In the genomic region with DNA sequence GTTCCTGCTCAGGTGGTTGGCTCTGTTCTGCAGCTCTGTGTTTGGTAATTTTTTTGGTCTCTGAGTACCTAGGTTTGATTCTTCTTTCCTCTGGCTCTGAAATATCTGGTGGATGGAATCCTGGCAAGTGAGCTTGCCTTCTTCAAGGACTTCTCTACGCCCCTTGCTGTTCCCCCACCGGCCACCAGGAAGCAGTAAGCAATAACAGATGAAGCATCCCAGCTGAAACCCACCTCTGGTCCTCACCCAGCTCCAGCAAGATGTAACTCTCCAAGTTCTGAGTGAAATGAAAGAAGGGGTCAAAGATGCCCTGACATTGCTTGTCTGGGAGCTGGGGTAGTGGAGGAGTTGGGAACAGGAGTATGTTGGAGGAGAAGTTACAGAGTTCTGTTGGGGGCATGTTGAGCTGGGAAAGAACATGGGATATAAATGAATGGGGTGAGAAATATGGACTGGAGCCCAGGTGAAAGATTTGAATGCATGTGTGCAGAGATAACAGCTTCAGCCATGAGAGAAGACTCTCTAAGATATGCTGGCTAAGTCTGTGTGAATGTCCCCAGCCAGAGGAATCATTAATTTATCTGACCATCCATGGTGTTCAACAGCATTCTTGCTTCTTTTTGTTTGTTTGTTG, we compare ENCODE assay signal across 8 cellular contexts. TPM values are rescaled to one million over a fixed set of nuclear protein-coding genes. Genes with fewer than 3 reads are reported as not detected.
A peak's percentile ranks its signal among the peaks of the same experiment; 100 is the strongest.
DNase-seq lines count a peak whose midpoint lies in the region; ATAC-seq, FAIRE-seq and TF ChIP-seq lines count a peak whose summit lies in the region.

No MANE protein-coding gene starts in this region.

- H2AFZ ChIP-seq in GM23338: no peak overlapping the region

- H3K36me3 ChIP-seq in GM23338 (ENCODE audit: insufficient read depth): no peaks in the 10 kb centered on the region
- no peaks in the 10 kb centered on the region for H3K36me3 ChIP-seq in RWPE2 (ENCODE audit: low read depth)
- H3K36me3 ChIP-seq in bronchial epithelial cell (ENCODE audit: control insufficient read depth, insufficient read depth, low read length): no peaks in the 10 kb centered on the region
- H3K36me3 ChIP-seq in colonic mucosa: no peaks in the 10 kb centered on the region

- H3K4me3 Mint-ChIP-seq in GM23338 (no peak overlapping the region), naive B cell (no peak overlapping the region)

- intact Hi-C loops in colonic mucosa (cut with DNase I): no loop called here

- H3K9me2 ChIP-seq in GM23338 (ENCODE audit: insufficient read depth): no peaks in the 10 kb centered on the region

- TF ChIP-seq CTCF in GM23338 (conservative IDR thresholded peaks at IDR 0.05; ENCODE audit: low read depth in 2 of 2) (peak; percentile 89 to 92), RWPE2 (IDR thresholded peaks at IDR 0.05; ENCODE audit: poor library complexity, severe bottlenecking) (peak; percentile 41), bronchial epithelial cell (IDR thresholded peaks at IDR 0.05; ENCODE audit: insufficient read depth, low read length, severe bottlenecking) (peak; percentile 27), colonic mucosa (IDR thresholded peaks at IDR 0.05) (no peak)

- H3K79me2 ChIP-seq in GM23338 (replicated peaks; ENCODE audit: insufficient read depth): no peaks in the 10 kb centered on the region

- no peaks in the 10 kb centered on the region for H4K20me1 ChIP-seq in GM23338 (replicated peaks; ENCODE audit: insufficient read depth)

- H3K4me3 ChIP-seq in GM23338 (no peak overlapping the region), RWPE2 (ENCODE audit: severe bottlenecking) (no peak overlapping the region), bronchial epithelial cell (ENCODE audit: low read depth, low read length) (no peak overlapping the region), colonic mucosa (no peak overlapping the region)

- H3F3A ChIP-seq in GM23338 (replicated peaks; ENCODE audit: low read depth): no peaks in the 10 kb centered on the region

- H3K9me3 ChIP-seq in RWPE2 (ENCODE audit: severe bottlenecking) (no peaks in the 10 kb centered on the region), colonic mucosa (no peaks in the 10 kb centered on the region)

- H3K4me2 ChIP-seq in GM23338: no peak overlapping the region

- ATAC-seq in GM23338 (peak; percentile 95), RWPE2 (ENCODE audit: low read depth) (no peak), naive B cell (ENCODE audit: low read depth in 2 of 2) (no peak)

- no peaks in the 10 kb centered on the region for H3K4me1 ChIP-seq in GM23338 (ENCODE audit: insufficient read depth)
- H3K4me1 ChIP-seq in RWPE2 (ENCODE audit: insufficient read depth, poor library complexity, severe bottlenecking): no peaks in the 10 kb centered on the region
- H3K4me1 ChIP-seq in colonic mucosa: no peaks in the 10 kb centered on the region

- H3K27me3 Mint-ChIP-seq in GM23338 (ENCODE audit: insufficient read depth, low read depth, poor library complexity) (peaks cover 4% of the 10 kb centered on the region), naive B cell (peaks cover 36 to 49% (median 46%) of the 10 kb centered on the region in 3 donors)

- H3K36me3 Mint-ChIP-seq in GM23338 (ENCODE audit: low read depth): no peaks in the 10 kb centered on the region
- H3K36me3 Mint-ChIP-seq in naive B cell: no peaks in the 10 kb centered on the region

- H3K27ac ChIP-seq in GM23338 (ENCODE audit: low read depth) (no peak overlapping the region), RWPE2 (ENCODE audit: poor library complexity, severe bottlenecking) (no peak overlapping the region), colonic mucosa (no peak overlapping the region)

- no peak for FAIRE-seq in bronchial epithelial cell (lab: Jason Lieb, UNC)
- no peak for FAIRE-seq in frontal cortex (lab: Jason Lieb, UNC)

- H3K9me3 Mint-ChIP-seq in GM23338 (no peaks in the 10 kb centered on the region), naive B cell (no peaks in the 10 kb centered on the region)

- no peak overlapping the region for H3K27ac Mint-ChIP-seq in GM23338
- H3K27ac Mint-ChIP-seq in naive B cell: peak overlapping the region in 1 of 6 donors; percentile 87

- H3K27me3 ChIP-seq in GM23338 (ENCODE audit: insufficient read depth): no peaks in the 10 kb centered on the region
- peaks cover 14% of the 10 kb centered on the region for H3K27me3 ChIP-seq in RWPE2 (ENCODE audit: insufficient read depth, poor library complexity, severe bottlenecking)
- H3K27me3 ChIP-seq in bronchial epithelial cell (ENCODE audit: control insufficient read depth, insufficient read depth, low read length): peaks cover 3% of the 10 kb centered on the region
- H3K27me3 ChIP-seq in colonic mucosa: no peaks in the 10 kb centered on the region

- DNase-seq in AML-193 (lab: John Stamatoyannopoulos, UW) (peak; percentile 28 to 34), GM23338 (ENCODE audit: low spot score) (peak; percentile 86), RWPE2 (ENCODE audit: low spot score) (no peak), bronchial epithelial cell (ENCODE audit: low read depth) (peak; percentile 5), naive B cell (peak; percentile 11), colonic mucosa (no peak), frontal cortex (ENCODE audit: low spot score in 2 of 2) (no peak), ureter (ENCODE audit: low spot score) (no peak)

- H3K4me1 Mint-ChIP-seq in GM23338 (no peaks in the 10 kb centered on the region), naive B cell (no peaks in the 10 kb centered on the region)

- H3K9ac ChIP-seq in colonic mucosa (ENCODE audit: low read depth in 2 of 2, low read length in 2 of 2): no peak overlapping the region

TF ChIP-seq in GM23338, 12 proteins besides CTCF, POLR2A, EP300 and RAD21:
- TF ChIP-seq, protein P1, sequence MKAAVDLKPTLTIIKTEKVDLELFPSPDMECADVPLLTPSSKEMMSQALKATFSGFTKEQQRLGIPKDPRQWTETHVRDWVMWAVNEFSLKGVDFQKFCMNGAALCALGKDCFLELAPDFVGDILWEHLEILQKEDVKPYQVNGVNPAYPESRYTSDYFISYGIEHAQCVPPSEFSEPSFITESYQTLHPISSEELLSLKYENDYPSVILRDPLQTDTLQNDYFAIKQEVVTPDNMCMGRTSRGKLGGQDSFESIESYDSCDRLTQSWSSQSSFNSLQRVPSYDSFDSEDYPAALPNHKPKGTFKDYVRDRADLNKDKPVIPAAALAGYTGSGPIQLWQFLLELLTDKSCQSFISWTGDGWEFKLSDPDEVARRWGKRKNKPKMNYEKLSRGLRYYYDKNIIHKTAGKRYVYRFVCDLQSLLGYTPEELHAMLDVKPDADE (IDR thresholded peaks at IDR 0.05): no peak
- TF ChIP-seq EZH2phosphoT487 (IDR thresholded peaks at IDR 0.05; ENCODE audit: unreplicated experiment) (no peak), ZNF114 (CRISPR knock-in tag; IDR thresholded peaks at IDR 0.05) (no peak)
- TF ChIP-seq, protein P2, sequence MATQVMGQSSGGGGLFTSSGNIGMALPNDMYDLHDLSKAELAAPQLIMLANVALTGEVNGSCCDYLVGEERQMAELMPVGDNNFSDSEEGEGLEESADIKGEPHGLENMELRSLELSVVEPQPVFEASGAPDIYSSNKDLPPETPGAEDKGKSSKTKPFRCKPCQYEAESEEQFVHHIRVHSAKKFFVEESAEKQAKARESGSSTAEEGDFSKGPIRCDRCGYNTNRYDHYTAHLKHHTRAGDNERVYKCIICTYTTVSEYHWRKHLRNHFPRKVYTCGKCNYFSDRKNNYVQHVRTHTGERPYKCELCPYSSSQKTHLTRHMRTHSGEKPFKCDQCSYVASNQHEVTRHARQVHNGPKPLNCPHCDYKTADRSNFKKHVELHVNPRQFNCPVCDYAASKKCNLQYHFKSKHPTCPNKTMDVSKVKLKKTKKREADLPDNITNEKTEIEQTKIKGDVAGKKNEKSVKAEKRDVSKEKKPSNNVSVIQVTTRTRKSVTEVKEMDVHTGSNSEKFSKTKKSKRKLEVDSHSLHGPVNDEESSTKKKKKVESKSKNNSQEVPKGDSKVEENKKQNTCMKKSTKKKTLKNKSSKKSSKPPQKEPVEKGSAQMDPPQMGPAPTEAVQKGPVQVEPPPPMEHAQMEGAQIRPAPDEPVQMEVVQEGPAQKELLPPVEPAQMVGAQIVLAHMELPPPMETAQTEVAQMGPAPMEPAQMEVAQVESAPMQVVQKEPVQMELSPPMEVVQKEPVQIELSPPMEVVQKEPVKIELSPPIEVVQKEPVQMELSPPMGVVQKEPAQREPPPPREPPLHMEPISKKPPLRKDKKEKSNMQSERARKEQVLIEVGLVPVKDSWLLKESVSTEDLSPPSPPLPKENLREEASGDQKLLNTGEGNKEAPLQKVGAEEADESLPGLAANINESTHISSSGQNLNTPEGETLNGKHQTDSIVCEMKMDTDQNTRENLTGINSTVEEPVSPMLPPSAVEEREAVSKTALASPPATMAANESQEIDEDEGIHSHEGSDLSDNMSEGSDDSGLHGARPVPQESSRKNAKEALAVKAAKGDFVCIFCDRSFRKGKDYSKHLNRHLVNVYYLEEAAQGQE (IDR thresholded peaks at IDR 0.05; ENCODE audit: unreplicated experiment): no peak

RNA-seq across cellular contexts. Expression of a gene that starts 51.3 kb away (rescaled TPM):
- 3.6 and 3.7 TPM in 2 replicates for total RNA-seq in GM23338 (2014; rRNA removed; shearing (Covaris generic))
- 0.38 and 0.42 TPM in 2 replicates for polyA plus RNA-seq in GM23338 (2016; fragmentation: Nextera tagmentation; extraction: Ambion mirVana)
- not detected in 2 replicates for total RNA-seq in bronchial epithelial cell
- polyA plus RNA-seq in naive B cell (ENCODE audit: low read depth in 6 of 6): not detected
- total RNA-seq in colonic mucosa: not detected
- 0.41 TPM for total RNA-seq in frontal cortex
- 0.36 TPM for total RNA-seq in ureter

Comparison
In these comparisons a context has a peak if more than half of its experiments do, and no peak if none do; other contexts are left out.
1. DNase-seq: peak in AML-193 (2 of 2), GM23338 (single experiment), bronchial epithelial cell (single experiment) and naive B cell (single experiment); none in RWPE2 (single experiment), colonic mucosa (single experiment), frontal cortex (0 of 2) and ureter (single experiment).